Comparison of ENCODE assay signal across 19 cellular contexts in genomic region chr12:114835031-114835430, GRCh38.
DNase-seq lines count a peak whose midpoint lies in the region; TF ChIP-seq lines count a peak whose summit lies in the region.
"Had no signal": no experiment of that assay in that cellular context is flagged by ENCODE, and none has a peak within 500 bp of the region (broad histone marks: within the 10 kb centered on the region; RNA-seq: fewer than 3 reads in every experiment).

No MANE protein-coding gene starts in this region.

- no peak overlapping the region for H3K9ac ChIP-seq in endodermal cell (ENCODE audit: extremely low read depth, low read length, poor library complexity, severe bottlenecking)

- peak; percentile 58 for DNase-seq in Daoy (ENCODE audit: low read depth)
- DNase-seq in MV-4-11 (lab: John Stamatoyannopoulos, UW): peak; percentile 8
- peak; percentile 86 for DNase-seq in choroid plexus epithelial cell (ENCODE audit: low read depth)
- DNase-seq in non-pigmented ciliary epithelial cell (ENCODE audit: low read depth): peak; percentile 38
- no peak for DNase-seq in NCI-H146 (lab: John Stamatoyannopoulos, UW)
- DNase-seq in endodermal cell: no peak
- DNase-seq in stimulated activated CD4-positive, alpha-beta T cell treated with anti-CD3 and anti-CD28 coated beads, Interleukin-2, amount 100 ng/mL, for 24 hours: no peak
- no peak for DNase-seq in iPS-NIHi11 (ENCODE audit: low spot score)
- DNase-seq: activated effector memory CD4-positive, alpha-beta T cell treated with anti-CD3 and anti-CD28 coated beads, Interleukin-2, amount 50 U/mL, for 16 hours; CD4-positive, CD25-positive, alpha-beta regulatory T cell; effector memory CD8-positive, alpha-beta T cell; NCI-H2029; NCI-H526; occipital lobe; stimulated activated naive CD8-positive, alpha-beta T cell treated with anti-CD3 and anti-CD28 coated beads, Interleukin-15, Interleukin-2, amounts not matched to agents 100 U/mL and 50 U/mL, for 24 hours; uterus; WERI-Rb-1 had no signal

- H3K27ac ChIP-seq in endodermal cell (ENCODE audit: low read depth, low read length): no peak overlapping the region
- H3K27ac ChIP-seq: HL-60, skin epidermis, uterus, WERI-Rb-1 had no signal

- peaks cover 14% of the 10 kb centered on the region for H3K9me3 Mint-ChIP-seq in endodermal cell
- H3K9me3 Mint-ChIP-seq: effector memory CD8-positive, alpha-beta T cell had no signal

- no peak overlapping the region for H3K4me3 Mint-ChIP-seq in endodermal cell
- H3K4me3 Mint-ChIP-seq: CD4-positive, CD25-positive, alpha-beta regulatory T cell; effector memory CD8-positive, alpha-beta T cell had no signal

- no peaks in the 10 kb centered on the region for H3K27me3 Mint-ChIP-seq in endodermal cell (ENCODE audit: insufficient read depth)
- H3K27me3 Mint-ChIP-seq: CD4-positive, CD25-positive, alpha-beta regulatory T cell; effector memory CD8-positive, alpha-beta T cell had no signal

- H3K36me3 Mint-ChIP-seq in endodermal cell (ENCODE audit: low read depth): no peaks in the 10 kb centered on the region
- H3K36me3 Mint-ChIP-seq: CD4-positive, CD25-positive, alpha-beta regulatory T cell had no signal

- WGBS in endodermal cell (ENCODE audit: insufficient coverage in 1 of 2, insufficient read length in 1 of 2), 2 experiments: 67 to 82% methylated on average over 2 of the region's 2 CpGs

- peaks cover 6% of the 10 kb centered on the region for H3K9me3 ChIP-seq in endodermal cell (ENCODE audit: control insufficient read depth, low read length)
- H3K9me3 ChIP-seq: uterus had no signal

- H3K36me3 ChIP-seq in endodermal cell (ENCODE audit: control insufficient read depth, insufficient read depth, low read length): no peaks in the 10 kb centered on the region
- H3K36me3 ChIP-seq: uterus, WERI-Rb-1 had no signal

- no peak overlapping the region for H3K27ac Mint-ChIP-seq in endodermal cell
- H3K27ac Mint-ChIP-seq: CD4-positive, CD25-positive, alpha-beta regulatory T cell; effector memory CD8-positive, alpha-beta T cell had no signal

- H3K4me1 ChIP-seq in endodermal cell (ENCODE audit: control insufficient read depth, insufficient read depth, low read length): no peaks in the 10 kb centered on the region
- H3K4me1 ChIP-seq: uterus had no signal

- H3K4me3 ChIP-seq in choroid plexus epithelial cell (ENCODE audit: low read depth, low read length) (no peak overlapping the region), endodermal cell (ENCODE audit: low read length) (no peak overlapping the region)
- H3K4me3 ChIP-seq: skin epidermis, uterus had no signal

- no peaks in the 10 kb centered on the region for H3K27me3 ChIP-seq in endodermal cell (ENCODE audit: control insufficient read depth, insufficient read depth, low read length, poor library complexity, severe bottlenecking)
- H3K27me3 ChIP-seq: uterus had no signal

- H3K4me1 Mint-ChIP-seq in endodermal cell: no peaks in the 10 kb centered on the region
- H3K4me1 Mint-ChIP-seq: CD4-positive, CD25-positive, alpha-beta regulatory T cell had no signal

- no peak for TF ChIP-seq CTCF in choroid plexus epithelial cell (conservative IDR thresholded peaks at IDR 0.05; ENCODE audit: low read depth, low read length)
- no peak for TF ChIP-seq CTCF in endodermal cell (conservative IDR thresholded peaks at IDR 0.05)

Comparison
In these comparisons a context has a peak if more than half of its experiments do, and no peak if none do; other contexts are left out.
1. DNase-seq: peak in Daoy (single experiment), MV-4-11 (single experiment), choroid plexus epithelial cell (single experiment) and non-pigmented ciliary epithelial cell (single experiment); none in NCI-H146 (single experiment), endodermal cell (single experiment), stimulated activated CD4-positive, alpha-beta T cell treated with anti-CD3 and anti-CD28 coated beads, Interleukin-2, amount 100 ng/mL, for 24 hours (0 of 2) and iPS-NIHi11 (single experiment).